Comparison of ENCODE assay signal across 15 cellular contexts in the genomic region with DNA sequence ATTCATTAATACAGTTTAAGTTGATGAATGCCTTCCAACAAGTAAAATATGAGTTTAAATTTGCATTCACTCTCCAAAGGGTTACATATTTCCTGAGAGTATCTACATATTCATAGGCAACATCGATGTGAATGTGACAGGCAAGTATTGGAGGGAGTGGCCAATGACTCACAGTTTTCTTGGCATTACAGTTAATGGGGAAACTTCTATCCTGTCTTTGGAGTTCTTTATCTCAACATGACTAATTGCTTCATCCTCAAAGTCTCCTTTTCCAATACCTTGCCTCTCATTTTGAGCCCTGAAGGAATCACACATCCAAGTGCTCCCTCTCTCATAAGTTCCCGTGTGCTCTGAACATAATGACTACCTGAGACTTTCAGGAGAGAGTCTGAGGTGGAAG.
"Had no signal": no experiment of that assay in that cellular context is flagged by ENCODE, and none has a peak within 500 bp of the region (broad histone marks: within the 10 kb centered on the region; RNA-seq: fewer than 3 reads in every experiment).

No MANE protein-coding gene starts in this region.

- H3K36me3 ChIP-seq: colonic mucosa, lower lobe of right lung, pancreas, sigmoid colon, stomach, vagina had no signal

- H3K27ac ChIP-seq: colonic mucosa, lower lobe of right lung, pancreas, sigmoid colon, stomach, vagina had no signal

- DNase-seq: activated CD4-positive, alpha-beta memory T cell treated with anti-CD3 and anti-CD28 coated beads for 36 hours; activated CD4-positive, alpha-beta T cell treated with anti-CD3 and anti-CD28 coated beads for 36 hours; activated gamma-delta T cell treated with Interleukin-2 at 50 U/mL for 16 hours; activated T-cell treated with anti-CD3 and anti-CD28 coated beads for 4 hours; central memory CD4-positive, alpha-beta T cell; colonic mucosa; endodermal cell; lower lobe of right lung; natural killer cell; pancreas; sigmoid colon; stimulated activated CD4-positive, alpha-beta T cell treated with anti-CD3 and anti-CD28 coated beads, Interleukin-4, amount 100 ng/mL, for 24 hours; stomach; T-helper 2 cell had no signal

- H3K4me3 ChIP-seq: colonic mucosa, lower lobe of right lung, pancreas, sigmoid colon, stomach, vagina had no signal

- H3K9me3 ChIP-seq: colonic mucosa, lower lobe of right lung, pancreas, sigmoid colon, vagina had no signal

- H3K4me1 ChIP-seq: colonic mucosa, lower lobe of right lung, pancreas, sigmoid colon, stomach, vagina had no signal

- H3K27me3 ChIP-seq: colonic mucosa, pancreas, sigmoid colon, vagina had no signal
